Comparison of ENCODE assay signal across 1 cellular context in the genomic region with DNA sequence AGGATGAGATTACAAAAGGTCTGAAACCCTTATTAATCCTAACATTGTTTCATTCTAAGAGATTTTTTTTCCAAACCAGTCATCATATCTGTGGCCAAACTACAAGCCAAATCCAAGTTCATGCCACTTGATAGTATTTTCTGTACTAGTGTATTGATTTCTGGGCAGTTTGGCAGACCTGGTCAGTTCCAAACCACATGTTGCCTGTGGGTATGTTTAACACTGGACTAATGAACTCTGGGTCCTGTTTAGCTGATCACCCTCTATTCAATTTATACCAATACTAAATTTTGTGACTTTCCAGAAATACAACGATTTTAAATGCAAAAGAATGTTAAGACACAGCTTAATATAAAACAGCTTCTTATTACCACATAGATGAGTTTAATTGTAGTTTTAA.
TF ChIP-seq lines count a peak whose summit lies in the region.

No MANE protein-coding gene starts in this region.

TF ChIP-seq in liver, 16 proteins besides CTCF, POLR2A, EP300 and RAD21 (continued from another document):
- TF ChIP-seq, protein P1, sequence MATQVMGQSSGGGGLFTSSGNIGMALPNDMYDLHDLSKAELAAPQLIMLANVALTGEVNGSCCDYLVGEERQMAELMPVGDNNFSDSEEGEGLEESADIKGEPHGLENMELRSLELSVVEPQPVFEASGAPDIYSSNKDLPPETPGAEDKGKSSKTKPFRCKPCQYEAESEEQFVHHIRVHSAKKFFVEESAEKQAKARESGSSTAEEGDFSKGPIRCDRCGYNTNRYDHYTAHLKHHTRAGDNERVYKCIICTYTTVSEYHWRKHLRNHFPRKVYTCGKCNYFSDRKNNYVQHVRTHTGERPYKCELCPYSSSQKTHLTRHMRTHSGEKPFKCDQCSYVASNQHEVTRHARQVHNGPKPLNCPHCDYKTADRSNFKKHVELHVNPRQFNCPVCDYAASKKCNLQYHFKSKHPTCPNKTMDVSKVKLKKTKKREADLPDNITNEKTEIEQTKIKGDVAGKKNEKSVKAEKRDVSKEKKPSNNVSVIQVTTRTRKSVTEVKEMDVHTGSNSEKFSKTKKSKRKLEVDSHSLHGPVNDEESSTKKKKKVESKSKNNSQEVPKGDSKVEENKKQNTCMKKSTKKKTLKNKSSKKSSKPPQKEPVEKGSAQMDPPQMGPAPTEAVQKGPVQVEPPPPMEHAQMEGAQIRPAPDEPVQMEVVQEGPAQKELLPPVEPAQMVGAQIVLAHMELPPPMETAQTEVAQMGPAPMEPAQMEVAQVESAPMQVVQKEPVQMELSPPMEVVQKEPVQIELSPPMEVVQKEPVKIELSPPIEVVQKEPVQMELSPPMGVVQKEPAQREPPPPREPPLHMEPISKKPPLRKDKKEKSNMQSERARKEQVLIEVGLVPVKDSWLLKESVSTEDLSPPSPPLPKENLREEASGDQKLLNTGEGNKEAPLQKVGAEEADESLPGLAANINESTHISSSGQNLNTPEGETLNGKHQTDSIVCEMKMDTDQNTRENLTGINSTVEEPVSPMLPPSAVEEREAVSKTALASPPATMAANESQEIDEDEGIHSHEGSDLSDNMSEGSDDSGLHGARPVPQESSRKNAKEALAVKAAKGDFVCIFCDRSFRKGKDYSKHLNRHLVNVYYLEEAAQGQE (IDR thresholded peaks at IDR 0.05): no peak
- TF ChIP-seq JUND (IDR thresholded peaks at IDR 0.05) (no peak), GABPA (IDR thresholded peaks at IDR 0.05 in 1 of 2, conservative IDR thresholded peaks at IDR 0.05 in 1 of 2) (no peak), SP1 (IDR thresholded peaks at IDR 0.05) (peak; percentile 21), YY1 (IDR thresholded peaks at IDR 0.05) (peak; percentile 19), HNF4A (conservative IDR thresholded peaks at IDR 0.05) (peak; percentile 92 to 95), FOXA2 (IDR thresholded peaks at IDR 0.05) (no peak), NR2F2 (IDR thresholded peaks at IDR 0.05) (no peak), FOXA1 (IDR thresholded peaks at IDR 0.05) (no peak), TAF1 (conservative IDR thresholded peaks at IDR 0.05) (no peak), EGR1 (IDR thresholded peaks at IDR 0.05; ENCODE audit: low read depth in 2 of 2) (no peak), HNF4G (IDR thresholded peaks at IDR 0.05) (peak; percentile 38)
- TF ChIP-seq, protein P2, sequence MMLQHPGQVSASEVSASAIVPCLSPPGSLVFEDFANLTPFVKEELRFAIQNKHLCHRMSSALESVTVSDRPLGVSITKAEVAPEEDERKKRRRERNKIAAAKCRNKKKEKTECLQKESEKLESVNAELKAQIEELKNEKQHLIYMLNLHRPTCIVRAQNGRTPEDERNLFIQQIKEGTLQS (IDR thresholded peaks at IDR 0.05): no peak
- TF ChIP-seq, protein P3, sequence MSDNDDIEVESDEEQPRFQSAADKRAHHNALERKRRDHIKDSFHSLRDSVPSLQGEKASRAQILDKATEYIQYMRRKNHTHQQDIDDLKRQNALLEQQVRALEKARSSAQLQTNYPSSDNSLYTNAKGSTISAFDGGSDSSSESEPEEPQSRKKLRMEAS (IDR thresholded peaks at IDR 0.05): no peak
- TF ChIP-seq, protein P4, sequence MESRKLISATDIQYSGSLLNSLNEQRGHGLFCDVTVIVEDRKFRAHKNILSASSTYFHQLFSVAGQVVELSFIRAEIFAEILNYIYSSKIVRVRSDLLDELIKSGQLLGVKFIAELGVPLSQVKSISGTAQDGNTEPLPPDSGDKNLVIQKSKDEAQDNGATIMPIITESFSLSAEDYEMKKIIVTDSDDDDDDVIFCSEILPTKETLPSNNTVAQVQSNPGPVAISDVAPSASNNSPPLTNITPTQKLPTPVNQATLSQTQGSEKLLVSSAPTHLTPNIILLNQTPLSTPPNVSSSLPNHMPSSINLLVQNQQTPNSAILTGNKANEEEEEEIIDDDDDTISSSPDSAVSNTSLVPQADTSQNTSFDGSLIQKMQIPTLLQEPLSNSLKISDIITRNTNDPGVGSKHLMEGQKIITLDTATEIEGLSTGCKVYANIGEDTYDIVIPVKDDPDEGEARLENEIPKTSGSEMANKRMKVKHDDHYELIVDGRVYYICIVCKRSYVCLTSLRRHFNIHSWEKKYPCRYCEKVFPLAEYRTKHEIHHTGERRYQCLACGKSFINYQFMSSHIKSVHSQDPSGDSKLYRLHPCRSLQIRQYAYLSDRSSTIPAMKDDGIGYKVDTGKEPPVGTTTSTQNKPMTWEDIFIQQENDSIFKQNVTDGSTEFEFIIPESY (IDR thresholded peaks at IDR 0.05): no peak
